ENCODE assay signal across 1 cellular context in genomic region chr11:33774356-33775063, GRCh38.
A peak's percentile ranks its signal among the peaks of the same experiment; 100 is the strongest.
TF ChIP-seq lines count a peak whose summit lies in the region.

TSS of gene FBXO3 (minus strand) at chr11:33774520. CDS start at chr11:33774497, 23 bp downstream.

TF ChIP-seq in HepG2, 621 proteins besides CTCF, POLR2A, EP300 and RAD21 (continued from another document and continues in another):
- TF ChIP-seq SCMH1 (CRISPR knock-in tag; IDR thresholded peaks at IDR 0.05; ENCODE audit: borderline replicate concordance) (peak; percentile 65; the same call in 1 of the 2 replicates), NR2F6 (IDR thresholded peaks at IDR 0.05) (no peak), NR2F6 (CRISPR knock-in tag; IDR thresholded peaks at IDR 0.05) (no peak), HNRNPLL (IDR thresholded peaks at IDR 0.05; ENCODE audit: low read depth, low read length, poor library complexity, severe bottlenecking) (peak; percentile 14), SALL1 (CRISPR knock-in tag; IDR thresholded peaks at IDR 0.05) (peak; percentile 41; the same call in 1 of the 2 replicates), ZHX1 (CRISPR knock-in tag; IDR thresholded peaks at IDR 0.05; ENCODE audit: low read depth) (peak; percentile 20; the same call in 1 of the 2 replicates), SIN3A (IDR thresholded peaks at IDR 0.05; ENCODE audit: borderline replicate concordance, low read depth, low read length) (peak; percentile 27; the same call in 1 of the 2 replicates), SP1 (IDR thresholded peaks at IDR 0.05) (no peak), SP1 (CRISPR knock-in tag; IDR thresholded peaks at IDR 0.05) (0 out of 2 replicates have a peak, but pooled peaks have one; percentile 55), ZNF317 (CRISPR knock-in tag; IDR thresholded peaks at IDR 0.05) (no peak), ZNF556 (CRISPR knock-in tag; IDR thresholded peaks at IDR 0.05; ENCODE audit: borderline replicate concordance) (no peak), LCORL (IDR thresholded peaks at IDR 0.05) (no peak), LCORL (CRISPR knock-in tag; IDR thresholded peaks at IDR 0.05) (0 out of 2 replicates have a peak, but pooled peaks have one; percentile 32), NBN (conservative IDR thresholded peaks at IDR 0.05) (no peak), MEIS1 (CRISPR knock-in tag; IDR thresholded peaks at IDR 0.05; ENCODE audit: borderline replicate concordance) (no peak), ZNF7 (CRISPR knock-in tag; IDR thresholded peaks at IDR 0.05) (no peak), MXD1 (CRISPR knock-in tag; IDR thresholded peaks at IDR 0.05) (no peak), YY1 (IDR thresholded peaks at IDR 0.05; ENCODE audit: insufficient read depth, insufficient replicate concordance, low read depth, low read length) (peak; percentile 92), CCDC6 (CRISPR knock-in tag; IDR thresholded peaks at IDR 0.05) (peak; percentile 54; the same call in 1 of the 2 replicates), POLR2AphosphoS5 (IDR thresholded peaks at IDR 0.05; ENCODE audit: low read depth, low read length) (peak; percentile 58), SNAPC4 (CRISPR knock-in tag; IDR thresholded peaks at IDR 0.05) (no peak), CEBPG (CRISPR knock-in tag; IDR thresholded peaks at IDR 0.05) (0 out of 2 replicates have a peak, but pooled peaks have one; percentile 9), TCF12 (IDR thresholded peaks at IDR 0.05) (no peak), TCF12 (CRISPR knock-in tag; IDR thresholded peaks at IDR 0.05) (no peak), TAF1 (CRISPR knock-in tag; IDR thresholded peaks at IDR 0.05) (peak; percentile 59; the same call in 1 of the 2 replicates), ARID5B (CRISPR knock-in tag; IDR thresholded peaks at IDR 0.05) (0 out of 2 replicates have a peak, but pooled peaks have one; percentile 4), MAFK (conservative IDR thresholded peaks at IDR 0.05 in 1 of 2, IDR thresholded peaks at IDR 0.05 in 1 of 2; ENCODE audit: low read length in 2 of 2) (0 out of 4 replicates have a peak, but pooled peaks of 1 of the 2 experiments have one; percentile 5), TFDP2 (CRISPR knock-in tag; IDR thresholded peaks at IDR 0.05) (peak; percentile 41; the same call in 1 of the 2 replicates), ZSCAN25 (CRISPR knock-in tag; IDR thresholded peaks at IDR 0.05) (no peak), SP5 (CRISPR knock-in tag; IDR thresholded peaks at IDR 0.05; ENCODE audit: borderline replicate concordance, low read depth) (peak; percentile 59; the same call in 1 of the 2 replicates), ZFX (CRISPR knock-in tag; IDR thresholded peaks at IDR 0.05; ENCODE audit: low read depth) (peak; percentile 78), ZNF335 (CRISPR knock-in tag; IDR thresholded peaks at IDR 0.05) (0 out of 2 replicates have a peak, but pooled peaks have one; percentile 47), ZNF749 (CRISPR knock-in tag; IDR thresholded peaks at IDR 0.05; ENCODE audit: borderline replicate concordance) (0 out of 2 replicates have a peak, but pooled peaks have one; percentile 9), FOXC1 (CRISPR knock-in tag; IDR thresholded peaks at IDR 0.05; ENCODE audit: borderline replicate concordance) (peak; percentile 57; the same call in 1 of the 2 replicates), SNAI1 (CRISPR knock-in tag; IDR thresholded peaks at IDR 0.05; ENCODE audit: borderline replicate concordance) (0 out of 2 replicates have a peak, but pooled peaks have one; percentile 32), ZNF580 (CRISPR knock-in tag; IDR thresholded peaks at IDR 0.05; ENCODE audit: borderline replicate concordance, low read depth) (0 out of 2 replicates have a peak, but pooled peaks have one; percentile 15), PHF8 (CRISPR knock-in tag; IDR thresholded peaks at IDR 0.05) (peak; percentile 69), PCBP2 (optimal IDR thresholded peaks at IDR 0.05; ENCODE audit: low read depth, low read length, poor library complexity, severe bottlenecking) (no peak), ZNF225 (CRISPR knock-in tag; IDR thresholded peaks at IDR 0.05) (no peak; the same call in 1 of the 2 replicates), SAP130 (CRISPR knock-in tag; IDR thresholded peaks at IDR 0.05; ENCODE audit: low read depth) (peak; percentile 20; the same call in 1 of the 2 replicates), SP4 (CRISPR knock-in tag; IDR thresholded peaks at IDR 0.05) (peak; percentile 76), TEF (CRISPR knock-in tag; IDR thresholded peaks at IDR 0.05) (peak; percentile 92; the same call in 1 of the 2 replicates), ZFY (CRISPR knock-in tag; IDR thresholded peaks at IDR 0.05) (0 out of 2 replicates have a peak, but pooled peaks have one; percentile 38), ZNF280B (CRISPR knock-in tag; IDR thresholded peaks at IDR 0.05; ENCODE audit: borderline replicate concordance) (0 out of 2 replicates have a peak, but pooled peaks have one; percentile 45), ZNF501 (CRISPR knock-in tag; IDR thresholded peaks at IDR 0.05) (0 out of 2 replicates have a peak, but pooled peaks have one; percentile 33), NR0B2 (CRISPR knock-in tag; IDR thresholded peaks at IDR 0.05) (no peak), HOXA3 (CRISPR knock-in tag; IDR thresholded peaks at IDR 0.05) (peak; percentile 44; the same call in 1 of the 2 replicates), RBFOX2 (IDR thresholded peaks at IDR 0.05; ENCODE audit: low read depth, low read length) (peak; percentile 51; the same call in 1 of the 2 replicates)
